Comparison of ENCODE assay signal across 23 cellular contexts in genomic region chr10:2984682-2985081, GRCh38.
A peak's percentile ranks its signal among the peaks of the same experiment; 100 is the strongest.
DNase-seq lines count a peak whose midpoint lies in the region; ATAC-seq and TF ChIP-seq lines count a peak whose summit lies in the region.
"Had no signal": no experiment of that assay in that cellular context is flagged by ENCODE, and none has a peak within 500 bp of the region (broad histone marks: within the 10 kb centered on the region; RNA-seq: fewer than 3 reads in every experiment).

No MANE protein-coding gene starts in this region.

- H3K18ac ChIP-seq in neuronal stem cell (ENCODE audit: low read length), result peak overlapping the region; percentile 41

- H3K4me3 ChIP-seq in neuronal stem cell (ENCODE audit: low read length in 2 of 2) (no peak overlapping the region), tibial nerve (no peak overlapping the region), HAP-1 (no peak overlapping the region), tibial artery (no peak overlapping the region)
- H3K4me3 ChIP-seq: GM23338, SJCRH30 had no signal

- H3K36me3 ChIP-seq in neuronal stem cell (replicated peaks in 1 of 2; ENCODE audit: control insufficient read depth in 2 of 2, insufficient read depth in 2 of 2, low read length in 2 of 2) (no peaks in the 10 kb centered on the region), tibial nerve (no peaks in the 10 kb centered on the region), HAP-1 (replicated peaks) (no peaks in the 10 kb centered on the region), tibial artery (no peaks in the 10 kb centered on the region)
- H3K36me3 ChIP-seq: esophagus squamous epithelium, SJCRH30 had no signal

- H3K9me3 ChIP-seq in neuronal stem cell (replicated peaks in 1 of 2; ENCODE audit: control insufficient read depth in 2 of 2, insufficient read depth in 1 of 2, low read depth in 1 of 2, low read length in 2 of 2) (peaks cover 0 to 4% of the 10 kb centered on the region in 2 donors), tibial nerve (peaks cover 0 to 10% (median 2%) of the 10 kb centered on the region in 4 donors), HAP-1 (no peaks in the 10 kb centered on the region), tibial artery (peaks cover 0 to 10% (median 9%) of the 10 kb centered on the region in 3 donors)
- H3K9me3 ChIP-seq: SJCRH30 had no signal

- in situ Hi-C loops in HAP-1 (cut with MboI; ENCODE audit: low sequenced_read_pairs), result no loop called here

- H2AFZ ChIP-seq in neuronal stem cell (ENCODE audit: low read length), result no peak overlapping the region
- H2AFZ ChIP-seq: GM23338 had no signal

- DNase-seq in neuronal stem cell (ENCODE audit: low spot score) (no peak), tibial nerve (ENCODE audit: low spot score in 2 of 2) (no peak), HAP-1 (ENCODE audit: low spot score in 2 of 2) (no peak), NCI-H510A (lab: John Stamatoyannopoulos, UW) (no peak), tibial artery (no peak)
- DNase-seq: activated CD4-positive, alpha-beta T cell treated with anti-CD3 and anti-CD28 coated beads for 1 hour; activated CD8-positive, alpha-beta T cell treated with anti-CD3 and anti-CD28 coated beads, Interleukin-2, amount 10 ng/mL, durations not matched to agents 7 days and 5 days; activated gamma-delta T cell; activated naive CD8-positive, alpha-beta T cell treated with anti-CD3 and anti-CD28 coated beads, Interleukin-2, amount 50 U/mL, for 24 hours; endodermal cell; esophagus squamous epithelium; hippocampal formation; immature natural killer cell; NCI-H187 treated with DMSO at 0.1 percent for 48 hours; NCI-H69; SJCRH30; stimulated activated CD8-positive, alpha-beta memory T cell treated with anti-CD3 and anti-CD28 coated beads, Interleukin-4, amount 100 ng/mL, for 48 hours; T-cell had no signal

- no peak overlapping the region for H2BK5ac ChIP-seq in neuronal stem cell (ENCODE audit: low read length)

- intact Hi-C loops in tibial artery (cut with DNase I; ENCODE audit: low total_unique reads), result no loop called here

- TF ChIP-seq CTCF in tibial nerve (IDR thresholded peaks at IDR 0.05) (no peak), tibial artery (IDR thresholded peaks at IDR 0.05) (no peak)

- H3K27me3 ChIP-seq in neuronal stem cell (ENCODE audit: control insufficient read depth in 3 of 3, insufficient read depth in 3 of 3, low read depth in 1 of 3, low read length in 3 of 3) (no peaks in the 10 kb centered on the region), tibial nerve (peaks cover 0 to 14% of the 10 kb centered on the region in 2 donors), HAP-1 (ENCODE audit: low read depth) (no peaks in the 10 kb centered on the region), tibial artery (peaks cover 0 to 43% of the 10 kb centered on the region in 2 donors)
- H3K27me3 ChIP-seq: SJCRH30 had no signal

- H2BK12ac ChIP-seq in neuronal stem cell (ENCODE audit: low read length), result no peak overlapping the region

- H3K27ac ChIP-seq in neuronal stem cell (replicated peaks; ENCODE audit: low read length) (no peak overlapping the region), tibial nerve (no peak overlapping the region), tibial artery (no peak overlapping the region)
- H3K27ac ChIP-seq: SJCRH30 had no signal

- no peak overlapping the region for H3K4ac ChIP-seq in neuronal stem cell (ENCODE audit: low read length)

- no peak overlapping the region for H4K91ac ChIP-seq in neuronal stem cell (ENCODE audit: low read depth, low read length, poor library complexity)

- H2BK15ac ChIP-seq in neuronal stem cell (ENCODE audit: low read length), result no peak overlapping the region

- no peak for TF ChIP-seq POLR2A in tibial nerve (IDR thresholded peaks at IDR 0.05)

- H3K23ac ChIP-seq in neuronal stem cell (ENCODE audit: low read depth, low read length, poor library complexity), result no peak overlapping the region

- no peak for TF ChIP-seq EP300 in tibial nerve (IDR thresholded peaks at IDR 0.05)

- no peak overlapping the region for H3K4me2 ChIP-seq in neuronal stem cell (ENCODE audit: insufficient read depth, low read length, poor library complexity, severe bottlenecking)
- H3K4me2 ChIP-seq: GM23338 had no signal

- no peaks in the 10 kb centered on the region for H3K79me1 ChIP-seq in neuronal stem cell (ENCODE audit: low read depth, low read length)

- H2AK5ac ChIP-seq in neuronal stem cell (ENCODE audit: low read depth, low read length), result no peak overlapping the region

- H3K9ac ChIP-seq in neuronal stem cell (ENCODE audit: low read depth, low read length, poor library complexity), result no peak overlapping the region

- no peak overlapping the region for H4K8ac ChIP-seq in neuronal stem cell (ENCODE audit: low read depth, low read length)

- H3K4me1 ChIP-seq in neuronal stem cell (ENCODE audit: control insufficient read depth in 2 of 2, insufficient read depth in 1 of 2, low read depth in 1 of 2, low read length in 2 of 2), result peaks cover 0 to 13% of the 10 kb centered on the region in 2 donors
- peaks cover 0 to 17% (median 3%) of the 10 kb centered on the region in 4 donors for H3K4me1 ChIP-seq in tibial nerve
- no peaks in the 10 kb centered on the region for H3K4me1 ChIP-seq in HAP-1
- peaks cover 0 to 3% (median 0%) of the 10 kb centered on the region in 4 donors for H3K4me1 ChIP-seq in tibial artery
- H3K4me1 ChIP-seq: SJCRH30 had no signal

- H2BK120ac ChIP-seq in neuronal stem cell (ENCODE audit: low read depth, low read length), result no peak overlapping the region

- no peak overlapping the region for H3K14ac ChIP-seq in neuronal stem cell (ENCODE audit: low read length)

- ATAC-seq in GM18508 (IDR thresholded peaks at IDR 0.05; ENCODE audit: insufficient read depth, unreplicated experiment) (peak; percentile 42), GM21529 (IDR thresholded peaks at IDR 0.05; ENCODE audit: unreplicated experiment) (peak; percentile 59), HG03354 (IDR thresholded peaks at IDR 0.05; ENCODE audit: poor library complexity, severe bottlenecking, unreplicated experiment) (peak; percentile 35)
- ATAC-seq: activated CD8-positive, alpha-beta T cell treated with anti-CD3 and anti-CD28 coated beads, Interleukin-2, amount 10 ng/mL, durations not matched to agents 7 days and 5 days; activated naive CD8-positive, alpha-beta T cell treated with anti-CD3 and anti-CD28 coated beads, Interleukin-2, amount 50 U/mL, for 24 hours; GM23338; left lobe of liver; T-cell had no signal

- WGBS in neuronal stem cell (ENCODE audit: extremely low coverage in 2 of 2, insufficient read length in 2 of 2, insufficient replicate concordance in 1 of 2), 2 donors, result no CpG with 5 or more reads among the region's 10 CpGs
- 66 to 83% methylated on average over 10 of the region's 10 CpGs for WGBS in tibial nerve, 2 donors
